3 cellular contexts compared by ENCODE assay signal in genomic region chr2:225184948-225185347, GRCh38.
"Had no signal": no experiment of that assay in that cellular context is flagged by ENCODE, and none has a peak within 500 bp of the region (broad histone marks: within the 10 kb centered on the region; RNA-seq: fewer than 3 reads in every experiment).

No MANE protein-coding gene starts in this region.

- DNase-seq: GDM1, GF-D8 had no signal

- ATAC-seq: GM12878 had no signal

- H3K4me3 ChIP-seq: GM12878 had no signal
